In genomic region chr2:36562245-36562644, GRCh38 we compare ENCODE assay signal across 9 cellular contexts. TPM values are rescaled to one million over a fixed set of nuclear protein-coding genes. Genes with fewer than 3 reads are reported as not detected.
DNase-seq lines count a peak whose midpoint lies in the region; ATAC-seq and TF ChIP-seq lines count a peak whose summit lies in the region.
"Had no signal": no experiment of that assay in that cellular context is flagged by ENCODE, and none has a peak within 500 bp of the region (broad histone marks: within the 10 kb centered on the region; RNA-seq: fewer than 3 reads in every experiment).

No MANE protein-coding gene starts in this region.

- H3K9me3 Mint-ChIP-seq in effector memory CD8-positive, alpha-beta T cell, result no peaks in the 10 kb centered on the region

- H3K36me3 Mint-ChIP-seq in effector memory CD8-positive, alpha-beta T cell (ENCODE audit: insufficient read depth), result peaks cover 28% of the 10 kb centered on the region

- H3K9me3 ChIP-seq in adipocyte (ENCODE audit: control insufficient read depth, low read length) (no peaks in the 10 kb centered on the region), subcutaneous abdominal adipose tissue (ENCODE audit: control insufficient read depth in 5 of 5, low read length in 5 of 5) (no peaks in the 10 kb centered on the region)

- H3K4me1 ChIP-seq in adipocyte (ENCODE audit: control insufficient read depth, insufficient read depth, low read length), result peaks cover 71% of the 10 kb centered on the region
- H3K4me1 ChIP-seq in subcutaneous abdominal adipose tissue (ENCODE audit: control insufficient read depth in 5 of 5, insufficient read depth in 5 of 5, low read length in 5 of 5), result peaks cover 4 to 38% (median 32%) of the 10 kb centered on the region in 5 donors

- peak overlapping the region; percentile 70 for H3K27ac ChIP-seq in subcutaneous abdominal adipose tissue (ENCODE audit: low read depth, low read length)

- DNase-seq in HT1080 (ENCODE audit: low read depth) (peak; percentile 65), adipocyte (ENCODE audit: low read depth) (peak; percentile 63), fibroblast of the aortic adventitia (ENCODE audit: low read depth) (peak; percentile 79), middle frontal gyrus (ENCODE audit: extremely low spot score, low spot score) (no peak), NCI-H524 (lab: John Stamatoyannopoulos, UW) (no peak)
- DNase-seq in effector memory CD8-positive, alpha-beta T cell, result no peak
- no peak for DNase-seq in stimulated activated CD4-positive, alpha-beta T cell treated with anti-CD3 and anti-CD28 coated beads, Interleukin-2, amount 100 ng/mL, for 24 hours
- DNase-seq: DMS79 treated with DMSO at 0.1 percent for 48 hours had no signal

- H3K36me3 ChIP-seq in adipocyte (ENCODE audit: control insufficient read depth, insufficient read depth, low read length, severe bottlenecking), result peaks cover 38% of the 10 kb centered on the region
- H3K36me3 ChIP-seq in subcutaneous abdominal adipose tissue (ENCODE audit: control insufficient read depth in 5 of 5, insufficient read depth in 5 of 5, low read length in 5 of 5), result peaks cover 10 to 24% (median 13%) of the 10 kb centered on the region in 5 donors

- H3K9ac ChIP-seq in adipocyte (ENCODE audit: low read length) (peak overlapping the region; percentile 62), subcutaneous abdominal adipose tissue (ENCODE audit: low read length in 5 of 5) (no peak overlapping the region)

- peaks cover 11 to 16% of the 10 kb centered on the region in 2 donors for H3K4me1 Mint-ChIP-seq in effector memory CD8-positive, alpha-beta T cell (ENCODE audit: low read depth in 2 of 2)

- ATAC-seq in effector memory CD8-positive, alpha-beta T cell (replicated peaks), result no peak

- no peaks in the 10 kb centered on the region for H3K27me3 ChIP-seq in adipocyte (replicated peaks; ENCODE audit: control insufficient read depth, insufficient read depth, low read length)
- H3K27me3 ChIP-seq in subcutaneous abdominal adipose tissue (ENCODE audit: control insufficient read depth in 5 of 5, insufficient read depth in 4 of 5, low read length in 5 of 5), result no peaks in the 10 kb centered on the region

- H3K4me3 ChIP-seq in adipocyte (ENCODE audit: low read length), result peak overlapping the region; percentile 59
- no peak overlapping the region for H3K4me3 ChIP-seq in fibroblast of the aortic adventitia (ENCODE audit: low read depth, low read length)
- no peak overlapping the region for H3K4me3 ChIP-seq in subcutaneous abdominal adipose tissue (ENCODE audit: low read depth in 1 of 5, low read length in 5 of 5)

- TF ChIP-seq CTCF in fibroblast of the aortic adventitia (IDR thresholded peaks at IDR 0.05; ENCODE audit: insufficient read depth, low read length), result no peak

- H3K27me3 Mint-ChIP-seq in effector memory CD8-positive, alpha-beta T cell, result no peaks in the 10 kb centered on the region

- H3K27ac Mint-ChIP-seq in effector memory CD8-positive, alpha-beta T cell, result no peak overlapping the region

- H3K4me3 Mint-ChIP-seq in effector memory CD8-positive, alpha-beta T cell, result no peak overlapping the region

RNA-seq across cellular contexts. Expression of gene FEZ2, which starts 35.7 kb away (rescaled TPM):
- total RNA-seq in HT1080 (2014; rRNA removed; shearing (Covaris generic)), result 39.3 and 42.4 TPM in 2 replicates
- 56.3 and 63.4 TPM in 2 replicates for polyA plus RNA-seq in HT1080 (2015; cell fraction: cytosol; rRNA removed)
- polyA plus RNA-seq in HT1080 (2015; cell fraction: nucleus; rRNA removed), result 53.3 and 57.5 TPM in 2 replicates
- 62.8 and 93.5 TPM in 2 replicates for total RNA-seq in fibroblast of the aortic adventitia (ENCODE audit: low replicate concordance)

Comparison
In these comparisons a context has a peak if more than half of its experiments do, and no peak if none do; other contexts are left out.
1. DNase-seq: peak in HT1080 (single experiment), adipocyte (single experiment) and fibroblast of the aortic adventitia (single experiment); none in middle frontal gyrus (single experiment), NCI-H524 (0 of 2), effector memory CD8-positive, alpha-beta T cell (0 of 3) and stimulated activated CD4-positive, alpha-beta T cell treated with anti-CD3 and anti-CD28 coated beads, Interleukin-2, amount 100 ng/mL, for 24 hours (0 of 2).